In genomic region chr7:29184599-29184998, GRCh38 we compare ENCODE assay signal across 29 cellular contexts.
"Had no signal": no experiment of that assay in that cellular context is flagged by ENCODE, and none has a peak within 500 bp of the region (broad histone marks: within the 10 kb centered on the region; RNA-seq: fewer than 3 reads in every experiment).

No MANE protein-coding gene starts in this region.

- ATAC-seq: stimulated activated effector memory CD8-positive, alpha-beta T cell treated with anti-CD3 and anti-CD28 coated beads, Interleukin-12 subunit alpha, Interleukin-12 subunit beta, amount 100 ng/mL, for 72 hours; stimulated activated memory B cell treated with anti-CD40 and anti-IgM and Interleukin-4, amounts not matched to agents 10 μg/mL and 1 μg/mL and 100 μg/mL, for 72 hours; stimulated activated naive B cell treated with anti-CD40 and anti-IgM and Interleukin-4, amounts not matched to agents 10 μg/mL and 1 μg/mL and 100 μg/mL, for 72 hours; stimulated activated naive CD8-positive, alpha-beta T cell treated with anti-CD3 and anti-CD28 coated beads, Interleukin-15, amount 100 ng/mL, for 72 hours; stimulated activated naive CD8-positive, alpha-beta T cell treated with anti-CD3 and anti-CD28 coated beads, Interleukin-15, Interleukin-2, amounts not matched to agents 100 U/mL and 50 U/mL, for 24 hours; upper lobe of right lung had no signal

- H3K27ac Mint-ChIP-seq: stimulated activated effector memory CD8-positive, alpha-beta T cell treated with anti-CD3 and anti-CD28 coated beads, Interleukin-12 subunit alpha, Interleukin-12 subunit beta, amount 100 ng/mL, for 72 hours; stimulated activated memory B cell treated with anti-CD40 and anti-IgM and Interleukin-4, amounts not matched to agents 10 μg/mL and 1 μg/mL and 100 μg/mL, for 72 hours; stimulated activated naive B cell treated with anti-CD40 and anti-IgM and Interleukin-4, amounts not matched to agents 10 μg/mL and 1 μg/mL and 100 μg/mL, for 72 hours; stimulated activated naive CD8-positive, alpha-beta T cell treated with anti-CD3 and anti-CD28 coated beads, Interleukin-15, amount 100 ng/mL, for 72 hours; stimulated activated naive CD8-positive, alpha-beta T cell treated with anti-CD3 and anti-CD28 coated beads, Interleukin-15, Interleukin-2, amounts not matched to agents 100 ng/mL and 50 ng/mL, for 24 hours; type B pancreatic cell had no signal

- H3K27ac ChIP-seq: stomach, suprapubic skin, testis, thoracic aorta, thyroid gland, tibial artery, tibial nerve, transverse colon, upper lobe of left lung, upper lobe of right lung, uterus, vagina had no signal

- H3K9me3 ChIP-seq: stomach, suprapubic skin, testis, thoracic aorta, thyroid gland, tibial artery, tibial nerve, transverse colon, upper lobe of left lung, upper lobe of right lung, uterus, vagina had no signal

- H3K27me3 ChIP-seq: testis, thyroid gland, tibial nerve, transverse colon, upper lobe of left lung, uterus, vagina had no signal

- H3K4me3 Mint-ChIP-seq: stimulated activated effector memory CD8-positive, alpha-beta T cell treated with anti-CD3 and anti-CD28 coated beads, Interleukin-12 subunit alpha, Interleukin-12 subunit beta, amount 100 ng/mL, for 72 hours; stimulated activated memory B cell treated with anti-CD40 and anti-IgM and Interleukin-4, amounts not matched to agents 10 μg/mL and 1 μg/mL and 100 μg/mL, for 72 hours; stimulated activated naive B cell treated with anti-CD40 and anti-IgM and Interleukin-4, amounts not matched to agents 10 μg/mL and 1 μg/mL and 100 μg/mL, for 72 hours; stimulated activated naive CD8-positive, alpha-beta T cell treated with anti-CD3 and anti-CD28 coated beads, Interleukin-15, amount 100 ng/mL, for 72 hours; stimulated activated naive CD8-positive, alpha-beta T cell treated with anti-CD3 and anti-CD28 coated beads, Interleukin-15, Interleukin-2, amounts not matched to agents 100 ng/mL and 50 ng/mL, for 24 hours; type B pancreatic cell had no signal

- H3K4me3 ChIP-seq: stomach, suprapubic skin, testis, thoracic aorta, thyroid gland, tibial artery, tibial nerve, transverse colon, upper lobe of left lung, upper lobe of right lung, uterus, vagina had no signal

- DNase-seq: stimulated activated CD4-positive, alpha-beta T cell treated with anti-CD3 and anti-CD28 coated beads, Interleukin-2, amount 100 ng/mL, for 48 hours; stimulated activated CD4-positive, alpha-beta T cell treated with anti-CD3 and anti-CD28 coated beads, Interleukin-4, amount 100 ng/mL, for 1 hour; stimulated activated CD4-positive, alpha-beta T cell treated with anti-CD3 and anti-CD28 coated beads, Interleukin-4, amount 100 ng/mL, for 24 hours; stimulated activated CD4-positive, alpha-beta T cell treated with anti-CD3 and anti-CD28 coated beads, Interleukin-4, amount 100 ng/mL, for 4 hours; stimulated activated CD8-positive, alpha-beta memory T cell treated with anti-CD3 and anti-CD28 coated beads, Interleukin-4, amount 100 ng/mL, for 48 hours; stimulated activated naive B cell treated with anti-CD40 and anti-IgM and Interleukin-4, amounts not matched to agents 10 μg/mL and 1 μg/mL and 100 μg/mL, for 72 hours; stimulated activated naive CD4-positive, alpha-beta T cell; stimulated activated naive CD4-positive, alpha-beta T cell treated with Interleukin-2 at 50 U/mL for 16 hours; stimulated activated naive CD8-positive, alpha-beta T cell treated with anti-CD3 and anti-CD28 coated beads, Interleukin-15, amount 100 ng/mL, for 72 hours; stimulated activated naive CD8-positive, alpha-beta T cell treated with anti-CD3 and anti-CD28 coated beads, Interleukin-15, Interleukin-2, amounts not matched to agents 100 U/mL and 50 U/mL, for 24 hours; stomach; substantia nigra; testis; thyroid gland; tibial artery; transverse colon; trophoblast cell; upper lobe of left lung; upper lobe of right lung; uterus had no signal

- H3K9me3 Mint-ChIP-seq: stimulated activated effector memory CD8-positive, alpha-beta T cell treated with anti-CD3 and anti-CD28 coated beads, Interleukin-12 subunit alpha, Interleukin-12 subunit beta, amount 100 ng/mL, for 72 hours; stimulated activated memory B cell treated with anti-CD40 and anti-IgM and Interleukin-4, amounts not matched to agents 10 μg/mL and 1 μg/mL and 100 μg/mL, for 72 hours; stimulated activated naive B cell treated with anti-CD40 and anti-IgM and Interleukin-4, amounts not matched to agents 10 μg/mL and 1 μg/mL and 100 μg/mL, for 72 hours; stimulated activated naive CD8-positive, alpha-beta T cell treated with anti-CD3 and anti-CD28 coated beads, Interleukin-15, amount 100 ng/mL, for 72 hours; stimulated activated naive CD8-positive, alpha-beta T cell treated with anti-CD3 and anti-CD28 coated beads, Interleukin-15, Interleukin-2, amounts not matched to agents 100 ng/mL and 50 ng/mL, for 24 hours; type B pancreatic cell had no signal

- H3K4me1 ChIP-seq: testis, tibial artery, upper lobe of right lung, uterus, vagina had no signal

- H3K36me3 ChIP-seq: stomach, suprapubic skin, thoracic aorta, thyroid gland, tibial artery, tibial nerve, transverse colon, upper lobe of left lung, upper lobe of right lung, uterus, vagina had no signal

- H3K36me3 Mint-ChIP-seq: stimulated activated effector memory CD8-positive, alpha-beta T cell treated with anti-CD3 and anti-CD28 coated beads, Interleukin-12 subunit alpha, Interleukin-12 subunit beta, amount 100 ng/mL, for 72 hours; stimulated activated memory B cell treated with anti-CD40 and anti-IgM and Interleukin-4, amounts not matched to agents 10 μg/mL and 1 μg/mL and 100 μg/mL, for 72 hours; stimulated activated naive B cell treated with anti-CD40 and anti-IgM and Interleukin-4, amounts not matched to agents 10 μg/mL and 1 μg/mL and 100 μg/mL, for 72 hours; type B pancreatic cell had no signal

- H3K27me3 Mint-ChIP-seq: type B pancreatic cell had no signal

- FAIRE-seq: urothelium cell line had no signal
